ENCODE assay signal across 26 cellular contexts in genomic region chr2:88126772-88127637, GRCh38. TPM values are rescaled to one million over a fixed set of nuclear protein-coding genes. Genes with fewer than 3 reads are reported as not detected.
A peak's percentile ranks its signal among the peaks of the same experiment; 100 is the strongest.
DNase-seq lines count a peak whose midpoint lies in the region; ATAC-seq and TF ChIP-seq lines count a peak whose summit lies in the region.
"Had no signal": no experiment of that assay in that cellular context is flagged by ENCODE, and none has a peak within 500 bp of the region (broad histone marks: within the 10 kb centered on the region; RNA-seq: fewer than 3 reads in every experiment).

No MANE protein-coding gene starts in this region.

- H3K4me3 ChIP-seq in Caco-2 (ENCODE audit: low read depth, low read length) (peak overlapping the region; percentile 40), esophagus muscularis mucosa (no peak overlapping the region), right lobe of liver (peak overlapping the region; percentile 42 to 71 (median 67)), rectal smooth muscle tissue (ENCODE audit: low read length) (peak overlapping the region; percentile 58)

- H3K27me3 ChIP-seq in Caco-2 (replicated peaks; ENCODE audit: control insufficient read depth, insufficient read depth, low read length) (no peaks in the 10 kb centered on the region), esophagus muscularis mucosa (no peaks in the 10 kb centered on the region), right lobe of liver (no peaks in the 10 kb centered on the region), rectal smooth muscle tissue (ENCODE audit: control insufficient read depth, insufficient read depth, low read length) (no peaks in the 10 kb centered on the region)
- H3K27me3 ChIP-seq: BE2C had no signal

- 88% methylated on average over 3 of the region's 3 CpGs for WGBS in esophagus muscularis mucosa
- 20% methylated on average over 2 of the region's 3 CpGs for WGBS in right lobe of liver (ENCODE audit: insufficient coverage, low coverage, low lambda C conversion rate, missing lambda C conversion rate)

- no TSS peak for BruUV-seq in Caco-2 (replicated peaks; lab: Mats Ljungman, UMichigan)

- TF ChIP-seq POLR2A in esophagus muscularis mucosa (IDR thresholded peaks at IDR 0.05; ENCODE audit: low read depth) = no peak
- TF ChIP-seq POLR2A in right lobe of liver (IDR thresholded peaks at IDR 0.05) = no peak

- peaks cover 51% of the 10 kb centered on the region for H3K4me1 ChIP-seq in Caco-2
- no peaks in the 10 kb centered on the region for H3K4me1 ChIP-seq in esophagus muscularis mucosa
- peaks cover 0 to 39% (median 15%) of the 10 kb centered on the region in 4 donors for H3K4me1 ChIP-seq in right lobe of liver
- H3K4me1 ChIP-seq in rectal smooth muscle tissue (ENCODE audit: control insufficient read depth, insufficient read depth, low read length) = no peaks in the 10 kb centered on the region
- H3K4me1 ChIP-seq: BE2C had no signal

- TF ChIP-seq CTCF in Caco-2 (IDR thresholded peaks at IDR 0.05; ENCODE audit: insufficient read depth in 1 of 2, low read depth in 1 of 2, low read length in 1 of 2, severe bottlenecking in 1 of 2, unreplicated experiment in 1 of 2) (no peak), esophagus muscularis mucosa (IDR thresholded peaks at IDR 0.05) (no peak), right lobe of liver (IDR thresholded peaks at IDR 0.05) (no peak)

- peak overlapping the region; percentile 69 for H3K27ac Mint-ChIP-seq in Caco-2 (ENCODE audit: unreplicated experiment)
- H3K27ac Mint-ChIP-seq in activated T-helper 1 cell treated with anti-CD3 and anti-CD28 coated beads, Interleukin-12 subunit alpha, Interleukin-12 subunit beta, Interleukin-2, Interleukin-4 antibody, amounts not matched to agents 30 ng/mL and 10 ng/mL and 1 ng/mL, durations not matched to agents 14 hours and 24 hours and 36 hours = no peak overlapping the region
- H3K27ac Mint-ChIP-seq: CD14-positive monocyte had no signal

- intact Hi-C loops in Caco-2 (cut with micrococcal nuclease; ENCODE audit: unreplicated experiment) = no loop called here
- intact Hi-C loops in esophagus muscularis mucosa (cut with DNase I) = no loop called here
- intact Hi-C loops in right lobe of liver (cut with DNase I) = no loop called here
- intact Hi-C loops in activated T-helper 1 cell treated with anti-CD3 and anti-CD28 coated beads, Interleukin-12 subunit alpha, Interleukin-12 subunit beta, Interleukin-2, Interleukin-4 antibody, amounts not matched to agents 30 ng/mL and 10 ng/mL and 1 ng/mL, durations not matched to agents 14 hours and 24 hours and 36 hours (cut with micrococcal nuclease) = no loop called here

- POLR2A ChIA-PET in Caco-2 (lab: Charles Lee) = interaction anchor here (0.8 kb wide), 1 partner anchor 12 kb away, joined by 3 read pairs; no protein-coding TSS in a partner anchor

- DNase-seq in Caco-2 (no peak), esophagus muscularis mucosa (ENCODE audit: extremely low spot score) (peak; percentile 80), right lobe of liver (no peak), SHP77 (lab: John Stamatoyannopoulos, UW) (no peak), NCI-H2081 (lab: John Stamatoyannopoulos, UW) (no peak)
- no peak for DNase-seq in activated T-helper 1 cell treated with anti-CD3 and anti-CD28 coated beads, Interleukin-12 subunit alpha, Interleukin-12 subunit beta, Interleukin-2, Interleukin-4 antibody, amounts not matched to agents 30 ng/mL and 10 ng/mL and 1 ng/mL, durations not matched to agents 14 hours and 24 hours and 36 hours (ENCODE audit: low spot score)
- DNase-seq: 8988T; ACHN; BE2C; Calu3; CD8-positive, alpha-beta memory T cell; DND-41; Karpas-422; MV-4-11; NCI-H1105 treated with DMSO at 0.1 percent for 48 hours; NCI-H146; NCI-H1930; NCI-H446 treated with DMSO at 0.1 percent for 48 hours; NCI-H526; NCI-H82; SHP77 treated with DMSO at 0.1 percent for 48 hours had no signal

- H3K27me3 Mint-ChIP-seq in Caco-2 (ENCODE audit: insufficient read depth, unreplicated experiment) = no peaks in the 10 kb centered on the region
- H3K27me3 Mint-ChIP-seq in activated T-helper 1 cell treated with anti-CD3 and anti-CD28 coated beads, Interleukin-12 subunit alpha, Interleukin-12 subunit beta, Interleukin-2, Interleukin-4 antibody, amounts not matched to agents 30 ng/mL and 10 ng/mL and 1 ng/mL, durations not matched to agents 14 hours and 24 hours and 36 hours (ENCODE audit: insufficient read depth) = peaks cover 4% of the 10 kb centered on the region

- no peak for ATAC-seq in right lobe of liver
- no peak for ATAC-seq in HG03432 (IDR thresholded peaks at IDR 0.05; ENCODE audit: unreplicated experiment)

- peak overlapping the region; percentile 58 for H3K4me3 Mint-ChIP-seq in Caco-2 (ENCODE audit: unreplicated experiment)
- no peak overlapping the region for H3K4me3 Mint-ChIP-seq in activated T-helper 1 cell treated with anti-CD3 and anti-CD28 coated beads, Interleukin-12 subunit alpha, Interleukin-12 subunit beta, Interleukin-2, Interleukin-4 antibody, amounts not matched to agents 30 ng/mL and 10 ng/mL and 1 ng/mL, durations not matched to agents 14 hours and 24 hours and 36 hours
- H3K4me3 Mint-ChIP-seq: CD14-positive monocyte; CD8-positive, alpha-beta memory T cell had no signal

- H3K36me3 Mint-ChIP-seq in Caco-2 (ENCODE audit: insufficient read depth, unreplicated experiment) = peaks cover 12% of the 10 kb centered on the region
- no peaks in the 10 kb centered on the region for H3K36me3 Mint-ChIP-seq in activated T-helper 1 cell treated with anti-CD3 and anti-CD28 coated beads, Interleukin-12 subunit alpha, Interleukin-12 subunit beta, Interleukin-2, Interleukin-4 antibody, amounts not matched to agents 30 ng/mL and 10 ng/mL and 1 ng/mL, durations not matched to agents 14 hours and 24 hours and 36 hours (ENCODE audit: low read depth)
- H3K36me3 Mint-ChIP-seq: CD14-positive monocyte had no signal

- H3K36me3 ChIP-seq in Caco-2 (ENCODE audit: control insufficient read depth, insufficient read depth, low read length) (peaks cover 9% of the 10 kb centered on the region), esophagus muscularis mucosa (no peaks in the 10 kb centered on the region), right lobe of liver (peaks cover 0 to 20% (median 0%) of the 10 kb centered on the region in 4 donors), rectal smooth muscle tissue (ENCODE audit: control insufficient read depth, insufficient read depth, low read length) (no peaks in the 10 kb centered on the region)
- H3K36me3 ChIP-seq: BE2C had no signal

- H3K9me3 ChIP-seq in Caco-2 (no peaks in the 10 kb centered on the region), esophagus muscularis mucosa (no peaks in the 10 kb centered on the region), right lobe of liver (no peaks in the 10 kb centered on the region)
- H3K9me3 ChIP-seq: BE2C had no signal

- no peak overlapping the region for H3K9ac ChIP-seq in rectal smooth muscle tissue (ENCODE audit: low read length)

- no peak for TF ChIP-seq EP300 in esophagus muscularis mucosa (IDR thresholded peaks at IDR 0.05)

- H3K27ac ChIP-seq in esophagus muscularis mucosa (replicated peaks in 1 of 4) (no peak overlapping the region), right lobe of liver (peak overlapping the region; percentile 71 to 80 (median 72)), rectal smooth muscle tissue (ENCODE audit: low read depth, low read length) (no peak overlapping the region)
- H3K27ac ChIP-seq: HL-60, RWPE1 had no signal

- CTCF ChIA-PET in Caco-2 (lab: Charles Lee) = interaction anchor here (0.9 to 1.4 kb wide), 4 partner anchors 12 to 67 kb away, joined by 3 to 13 read pairs (median 3); no protein-coding TSS in a partner anchor

- H3K4me1 Mint-ChIP-seq in Caco-2 (ENCODE audit: low read depth, unreplicated experiment) = peaks cover 58% of the 10 kb centered on the region
- no peaks in the 10 kb centered on the region for H3K4me1 Mint-ChIP-seq in activated T-helper 1 cell treated with anti-CD3 and anti-CD28 coated beads, Interleukin-12 subunit alpha, Interleukin-12 subunit beta, Interleukin-2, Interleukin-4 antibody, amounts not matched to agents 30 ng/mL and 10 ng/mL and 1 ng/mL, durations not matched to agents 14 hours and 24 hours and 36 hours (ENCODE audit: low read depth)
- H3K4me1 Mint-ChIP-seq: CD14-positive monocyte; CD8-positive, alpha-beta memory T cell had no signal

- no peaks in the 10 kb centered on the region for H3K9me3 Mint-ChIP-seq in Caco-2 (ENCODE audit: unreplicated experiment)
- H3K9me3 Mint-ChIP-seq in activated T-helper 1 cell treated with anti-CD3 and anti-CD28 coated beads, Interleukin-12 subunit alpha, Interleukin-12 subunit beta, Interleukin-2, Interleukin-4 antibody, amounts not matched to agents 30 ng/mL and 10 ng/mL and 1 ng/mL, durations not matched to agents 14 hours and 24 hours and 36 hours = no peaks in the 10 kb centered on the region
- H3K9me3 Mint-ChIP-seq: CD14-positive monocyte; CD8-positive, alpha-beta memory T cell had no signal

RNA-seq across cellular contexts. Expression of gene FABP1, which starts 0.9 kb away (rescaled TPM):
- 41.0 and 44.5 TPM in 2 replicates for total RNA-seq in Caco-2 (2022)
- total RNA-seq in esophagus muscularis mucosa = 1 to 10 TPM in 1 of 4 donors, not detected in 3; 3.0 TPM
- total RNA-seq in right lobe of liver = 1,000 to 10,000 TPM in 3 of 6 experiments, 100 to 1,000 TPM in 3; 326 to 1,933 (median 908) TPM
- total RNA-seq in activated T-helper 1 cell treated with anti-CD3 and anti-CD28 coated beads, Interleukin-12 subunit alpha, Interleukin-12 subunit beta, Interleukin-2, Interleukin-4 antibody, amounts not matched to agents 30 ng/mL and 10 ng/mL and 1 ng/mL, durations not matched to agents 14 hours and 24 hours and 36 hours = not detected in 2 replicates
- total RNA-seq: Calu3; CD8-positive, alpha-beta memory T cell had no signal

RNA-seq across cellular contexts. Expression of gene THNSL2, which starts 43.1 kb away (rescaled TPM):
- 20.0 and 23.0 TPM in 2 replicates for total RNA-seq in Caco-2 (2022)
- total RNA-seq in esophagus muscularis mucosa = 10 to 100 TPM in 3 of 4 donors, 1 to 10 TPM in 1; 2.1 to 40.0 (median 29.4) TPM
- 10 to 100 TPM; 21.2 to 69.9 (median 29.7) TPM for total RNA-seq in right lobe of liver
- total RNA-seq in activated T-helper 1 cell treated with anti-CD3 and anti-CD28 coated beads, Interleukin-12 subunit alpha, Interleukin-12 subunit beta, Interleukin-2, Interleukin-4 antibody, amounts not matched to agents 30 ng/mL and 10 ng/mL and 1 ng/mL, durations not matched to agents 14 hours and 24 hours and 36 hours = 0.17 and 0.70 TPM in 2 replicates

RNA-seq across cellular contexts. Expression of gene SMYD1, which starts 59.4 kb away (rescaled TPM):
- not detected in 2 replicates for total RNA-seq in Caco-2 (2022)
- total RNA-seq in esophagus muscularis mucosa = 10 to 100 TPM in 3 of 4 donors, 1 to 10 TPM in 1; 4.2 to 26.1 (median 14.9) TPM
- total RNA-seq in right lobe of liver = not detected
- not detected in 2 replicates for total RNA-seq in activated T-helper 1 cell treated with anti-CD3 and anti-CD28 coated beads, Interleukin-12 subunit alpha, Interleukin-12 subunit beta, Interleukin-2, Interleukin-4 antibody, amounts not matched to agents 30 ng/mL and 10 ng/mL and 1 ng/mL, durations not matched to agents 14 hours and 24 hours and 36 hours
- total RNA-seq: Calu3; CD8-positive, alpha-beta memory T cell had no signal

Comparison
In these comparisons a context has a peak if more than half of its experiments do, and no peak if none do; other contexts are left out.
1. H3K4me3 ChIP-seq: peak in Caco-2 (single experiment), right lobe of liver (3 of 3) and rectal smooth muscle tissue (single experiment); none in esophagus muscularis mucosa (0 of 4).
2. H3K27ac ChIP-seq: peak in right lobe of liver (3 of 3); none in esophagus muscularis mucosa (0 of 4) and rectal smooth muscle tissue (single experiment).
3. RNA of gene FABP1, which starts 0.9 kb away (total RNA-seq): 326 to 1,933 TPM in right lobe of liver and 41.0 to 44.5 TPM in Caco-2; 3.0 TPM in esophagus muscularis mucosa and not detected in activated T-helper 1 cell treated with anti-CD3 and anti-CD28 coated beads, Interleukin-12 subunit alpha, Interleukin-12 subunit beta, Interleukin-2, Interleukin-4 antibody, amounts not matched to agents 30 ng/mL and 10 ng/mL and 1 ng/mL, durations not matched to agents 14 hours and 24 hours and 36 hours; every median in the first group is over 10 times any median in the second.